ENCODE assay signal across 8 cellular contexts in the genomic region with DNA sequence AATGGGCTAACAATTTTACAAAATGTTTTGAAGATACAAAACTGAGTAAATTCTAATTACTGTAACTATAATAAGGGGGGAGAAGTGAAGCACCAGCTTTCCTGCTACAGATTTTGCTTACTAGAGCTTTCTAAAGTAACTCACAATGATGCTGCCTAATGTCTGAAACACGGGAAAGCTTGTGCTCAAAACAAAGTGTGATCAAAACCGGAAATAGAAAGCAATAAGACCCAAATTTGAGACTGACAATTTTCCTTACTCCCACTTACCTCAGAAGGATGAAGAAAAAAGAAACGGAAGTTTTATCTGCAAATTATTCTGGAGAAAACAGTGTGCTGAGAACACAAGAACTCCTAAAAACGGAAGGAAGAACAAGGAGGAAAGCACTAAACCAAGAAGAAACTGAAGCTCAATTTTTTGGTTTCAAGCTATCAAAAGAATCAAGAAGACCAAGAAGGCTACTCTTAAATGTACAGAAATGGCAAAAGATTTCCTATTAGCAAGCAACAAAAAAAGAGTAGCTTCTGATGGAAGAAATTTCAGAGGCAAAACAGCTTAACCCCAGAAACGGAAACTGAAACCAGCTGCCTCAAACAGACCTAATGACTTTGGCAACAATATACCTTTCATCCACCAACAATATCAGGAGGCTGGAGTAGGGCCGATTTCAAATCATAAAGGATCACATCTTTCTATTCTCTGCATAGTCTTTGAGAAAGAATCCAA. TPM values are rescaled to one million over a fixed set of nuclear protein-coding genes. Genes with fewer than 3 reads are reported as not detected.
DNase-seq lines count a peak whose midpoint lies in the region; ATAC-seq and TF ChIP-seq lines count a peak whose summit lies in the region.

No MANE protein-coding gene starts in this region.

- no peaks in the 10 kb centered on the region for H3F3A ChIP-seq in OCI-LY1 (ENCODE audit: insufficient read depth, low read length)

- peak overlapping the region; percentile 48; the same call in 1 of the 2 replicates for H3K9ac ChIP-seq in OCI-LY1 (ENCODE audit: low read length)

- DNase-seq in EH (ENCODE audit: low read depth) (peak; percentile 40), dorsolateral prefrontal cortex (no peak), NCI-H187 (lab: John Stamatoyannopoulos, UW) (no peak), GDM1 (lab: John Stamatoyannopoulos, UW) (no peak)
- no peak for DNase-seq in activated CD4-positive, alpha-beta T cell treated with anti-CD3 and anti-CD28 coated beads, Interleukin-2, amount 50 U/mL, for 1 hour

- H3K9me2 ChIP-seq in OCI-LY1 (ENCODE audit: low read depth, low read length): no peaks in the 10 kb centered on the region

- H3K27ac ChIP-seq in OCI-LY1 (ENCODE audit: low read depth, low read length, poor library complexity, severe bottlenecking) (peak overlapping the region; percentile 83), dorsolateral prefrontal cortex (peak overlapping the region in 56 of 59 donors; percentile 1 to 79 (median 56)), muscle layer of duodenum (ENCODE audit: low read length) (peak overlapping the region; percentile 79)

- H3K79me2 ChIP-seq in OCI-LY1 (ENCODE audit: insufficient read depth, low read length): peaks cover 49% of the 10 kb centered on the region

- ATAC-seq in GM21576 (IDR thresholded peaks at IDR 0.05; ENCODE audit: unreplicated experiment): peak; percentile 50

- peak overlapping the region; percentile 64 for H3K4me2 ChIP-seq in OCI-LY1 (ENCODE audit: low read length)

- H3K4me1 ChIP-seq in OCI-LY1 (ENCODE audit: insufficient read depth, low read length, severe bottlenecking): peaks cover 44% of the 10 kb centered on the region
- peaks cover 7 to 21% of the 10 kb centered on the region in 2 donors for H3K4me1 ChIP-seq in muscle layer of duodenum (ENCODE audit: control insufficient read depth in 1 of 2, insufficient read depth in 2 of 2, low read length in 2 of 2)

- H4K20me1 ChIP-seq in OCI-LY1 (ENCODE audit: insufficient read depth, low read length): no peaks in the 10 kb centered on the region

- intact Hi-C loops in dorsolateral prefrontal cortex (cut with DNase I): no loop called here

- H3K4me3 ChIP-seq in OCI-LY1 (ENCODE audit: low read depth, low read length, poor library complexity, severe bottlenecking): peak overlapping the region; percentile 49
- H3K4me3 ChIP-seq in dorsolateral prefrontal cortex: peak overlapping the region in 55 of 59 donors; percentile 4 to 60 (median 40)
- H3K4me3 ChIP-seq in muscle layer of duodenum (ENCODE audit: low read depth in 1 of 2, low read length in 2 of 2): peak overlapping the region; percentile 58 to 59

- no peaks in the 10 kb centered on the region for H3K9me3 ChIP-seq in OCI-LY1 (ENCODE audit: low read length)
- no peaks in the 10 kb centered on the region for H3K9me3 ChIP-seq in muscle layer of duodenum (ENCODE audit: control insufficient read depth in 1 of 2, low read length in 2 of 2)

- no peak overlapping the region for H2AFZ ChIP-seq in OCI-LY1 (ENCODE audit: low read length)

- TF ChIP-seq CTCF in OCI-LY1 (IDR thresholded peaks at IDR 0.05; ENCODE audit: low read length) (no peak), dorsolateral prefrontal cortex (IDR thresholded peaks at IDR 0.05 in 54 of 56, conservative IDR thresholded peaks at IDR 0.05 in 2 of 56; ENCODE audit: low read depth in 1 of 56, partially characterized antibody in 56 of 56) (no peak)

- H3K36me3 ChIP-seq in OCI-LY1 (ENCODE audit: insufficient read depth, low read length): no peaks in the 10 kb centered on the region
- no peaks in the 10 kb centered on the region for H3K36me3 ChIP-seq in muscle layer of duodenum (ENCODE audit: control insufficient read depth in 1 of 2, insufficient read depth in 2 of 2, low read length in 2 of 2)

- H3K27me3 ChIP-seq in OCI-LY1 (ENCODE audit: insufficient read depth, low read length): no peaks in the 10 kb centered on the region
- no peaks in the 10 kb centered on the region for H3K27me3 ChIP-seq in dorsolateral prefrontal cortex
- H3K27me3 ChIP-seq in muscle layer of duodenum (ENCODE audit: low read depth, low read length): no peaks in the 10 kb centered on the region

RNA-seq across cellular contexts. Expression of gene AMBRA1, which starts 33.4 kb away (rescaled TPM):
- 10 to 100 TPM; 38.0 to 80.2 (median 50.1) TPM for total RNA-seq in dorsolateral prefrontal cortex

RNA-seq across cellular contexts. Expression of gene HARBI1, which starts 56.6 kb away (rescaled TPM):
- 10 to 100 TPM in 23 of 120 experiments, 1 to 10 TPM in 97; 4.5 to 29.2 (median 8.0) TPM for total RNA-seq in dorsolateral prefrontal cortex

RNA-seq across cellular contexts. Expression of gene ATG13, which starts 56.9 kb away (rescaled TPM):
- 100 to 1,000 TPM; 107 to 201 (median 150) TPM for total RNA-seq in dorsolateral prefrontal cortex
